10 cellular contexts compared by ENCODE assay signal in genomic region chr7:134900430-134900876, GRCh38.
DNase-seq lines count a peak whose midpoint lies in the region; ATAC-seq and TF ChIP-seq lines count a peak whose summit lies in the region.
"Had no signal": no experiment of that assay in that cellular context is flagged by ENCODE, and none has a peak within 500 bp of the region (broad histone marks: within the 10 kb centered on the region; RNA-seq: fewer than 3 reads in every experiment).

No MANE protein-coding gene starts in this region.

- ATAC-seq in GM18907 (IDR thresholded peaks at IDR 0.05; ENCODE audit: unreplicated experiment) (peak; percentile 92), HG02571 (IDR thresholded peaks at IDR 0.05; ENCODE audit: unreplicated experiment) (peak; percentile 90)
- ATAC-seq: sciatic nerve had no signal

- DNase-seq in pons (ENCODE audit: low spot score) (no peak), lower leg skin (ENCODE audit: low spot score in 2 of 2) (no peak), HPDE6-E6E7 (ENCODE audit: extremely low spot score) (no peak)
- no peak for DNase-seq in activated T-helper 2 cell treated with anti-CD3 and anti-CD28 coated beads, Interferon-gamma antibody, Interleukin-2, Interleukin-4, amounts not matched to agents 10 μg/mL and 5 μg/mL and 100 μg/mL, durations not matched to agents 14 hours and 24 hours and 36 hours (ENCODE audit: low spot score)
- DNase-seq: thyroid gland had no signal

- H3K36me3 ChIP-seq in HUES48 (ENCODE audit: control insufficient read depth, insufficient read depth, low read length) (peaks cover 12% of the 10 kb centered on the region; the same call in 1 of the 2 replicates), rectal smooth muscle tissue (ENCODE audit: control insufficient read depth, insufficient read depth, low read length) (peaks cover 4% of the 10 kb centered on the region)
- H3K36me3 ChIP-seq: thyroid gland had no signal

- H3K4me3 ChIP-seq in HUES48 (ENCODE audit: low read depth, low read length), result no peak overlapping the region
- H3K4me3 ChIP-seq in rectal smooth muscle tissue (ENCODE audit: low read length), result no peak overlapping the region
- no peak overlapping the region for H3K4me3 ChIP-seq in lower leg skin (ENCODE audit: low read depth, poor library complexity, severe bottlenecking)
- H3K4me3 ChIP-seq: thyroid gland had no signal

- peaks cover 3% of the 10 kb centered on the region for H3K9me3 ChIP-seq in HUES48 (ENCODE audit: control insufficient read depth, insufficient read depth, low read length)
- H3K9me3 ChIP-seq: thyroid gland had no signal

- intact Hi-C loops in lower leg skin (cut with DNase I; ENCODE audit: low total_unique reads), result no loop called here
- intact Hi-C loops in activated T-helper 2 cell treated with anti-CD3 and anti-CD28 coated beads, Interferon-gamma antibody, Interleukin-2, Interleukin-4, amounts not matched to agents 10 μg/mL and 5 μg/mL and 100 μg/mL, durations not matched to agents 14 hours and 24 hours and 36 hours (cut with micrococcal nuclease), result loop anchor here (5.0 kb wide), 1 partner anchor 33 kb away; no protein-coding TSS in a partner anchor

- H3K27ac ChIP-seq in HUES48 (ENCODE audit: low read depth, low read length), result peak overlapping the region; percentile 71
- H3K27ac ChIP-seq in rectal smooth muscle tissue (ENCODE audit: low read depth, low read length), result peak overlapping the region; percentile 38

- no peaks in the 10 kb centered on the region for H3K27me3 Mint-ChIP-seq in activated T-helper 2 cell treated with anti-CD3 and anti-CD28 coated beads, Interferon-gamma antibody, Interleukin-2, Interleukin-4, amounts not matched to agents 10 μg/mL and 5 μg/mL and 100 μg/mL, durations not matched to agents 14 hours and 24 hours and 36 hours (ENCODE audit: low read depth)

- no peak overlapping the region for H3K9ac ChIP-seq in HUES48 (ENCODE audit: low read depth, low read length)
- H3K9ac ChIP-seq in rectal smooth muscle tissue (ENCODE audit: low read length), result no peak overlapping the region

- H3K4me3 Mint-ChIP-seq in activated T-helper 2 cell treated with anti-CD3 and anti-CD28 coated beads, Interferon-gamma antibody, Interleukin-2, Interleukin-4, amounts not matched to agents 10 μg/mL and 5 μg/mL and 100 μg/mL, durations not matched to agents 14 hours and 24 hours and 36 hours (ENCODE audit: low read depth), result no peak overlapping the region

- peaks cover 14% of the 10 kb centered on the region; the same call in 1 of the 2 replicates for H3K4me1 ChIP-seq in HUES48 (ENCODE audit: control insufficient read depth, insufficient read depth, low read length)
- peaks cover 31% of the 10 kb centered on the region for H3K4me1 ChIP-seq in rectal smooth muscle tissue (ENCODE audit: control insufficient read depth, insufficient read depth, low read length)

- H3K27me3 ChIP-seq in HUES48 (ENCODE audit: control insufficient read depth, insufficient read depth, low read length) (no peaks in the 10 kb centered on the region), rectal smooth muscle tissue (ENCODE audit: control insufficient read depth, insufficient read depth, low read length) (no peaks in the 10 kb centered on the region)
- H3K27me3 ChIP-seq: thyroid gland had no signal

- no peak for TF ChIP-seq POLR2A in lower leg skin (IDR thresholded peaks at IDR 0.05)

- TF ChIP-seq CTCF in lower leg skin (IDR thresholded peaks at IDR 0.05), result no peak

- H3K36me3 Mint-ChIP-seq in activated T-helper 2 cell treated with anti-CD3 and anti-CD28 coated beads, Interferon-gamma antibody, Interleukin-2, Interleukin-4, amounts not matched to agents 10 μg/mL and 5 μg/mL and 100 μg/mL, durations not matched to agents 14 hours and 24 hours and 36 hours (ENCODE audit: low read depth), result peaks cover 13% of the 10 kb centered on the region

- H3K27ac Mint-ChIP-seq in activated T-helper 2 cell treated with anti-CD3 and anti-CD28 coated beads, Interferon-gamma antibody, Interleukin-2, Interleukin-4, amounts not matched to agents 10 μg/mL and 5 μg/mL and 100 μg/mL, durations not matched to agents 14 hours and 24 hours and 36 hours, result no peak overlapping the region

- WGBS in lower leg skin, 2 donors, result 86 to 89% methylated on average over 5 of the region's 5 CpGs

- peaks cover 18% of the 10 kb centered on the region for H3K4me1 Mint-ChIP-seq in activated T-helper 2 cell treated with anti-CD3 and anti-CD28 coated beads, Interferon-gamma antibody, Interleukin-2, Interleukin-4, amounts not matched to agents 10 μg/mL and 5 μg/mL and 100 μg/mL, durations not matched to agents 14 hours and 24 hours and 36 hours (ENCODE audit: low read depth)

- H3K9me3 Mint-ChIP-seq in activated T-helper 2 cell treated with anti-CD3 and anti-CD28 coated beads, Interferon-gamma antibody, Interleukin-2, Interleukin-4, amounts not matched to agents 10 μg/mL and 5 μg/mL and 100 μg/mL, durations not matched to agents 14 hours and 24 hours and 36 hours, result peaks cover 18% of the 10 kb centered on the region
